Comparison of ENCODE assay signal across 30 cellular contexts in genomic region chr11:134250675-134251074, GRCh38. TPM values are rescaled to one million over a fixed set of nuclear protein-coding genes. Genes with fewer than 3 reads are reported as not detected.
"Had no signal": no experiment of that assay in that cellular context is flagged by ENCODE, and none has a peak within 500 bp of the region (broad histone marks: within the 10 kb centered on the region; RNA-seq: fewer than 3 reads in every experiment).

No MANE protein-coding gene starts in this region.

- H3K4me3 ChIP-seq: SJCRH30, SK-N-MC had no signal

- H3K27ac Mint-ChIP-seq: activated CD4-positive, alpha-beta memory T cell treated with anti-CD3 and anti-CD28 coated beads, Interleukin-2, amount 10 ng/mL, durations not matched to agents 7 days and 5 days; activated naive CD4-positive, alpha-beta T cell treated with anti-CD3 and anti-CD28 coated beads, Interleukin-2, amount 50 U/mL, for 24 hours; activated T-helper 2 cell treated with anti-CD3 and anti-CD28 coated beads, Interferon-gamma antibody, Interleukin-2, Interleukin-4, amounts not matched to agents 10 μg/mL and 5 μg/mL and 100 μg/mL, durations not matched to agents 14 hours and 24 hours and 36 hours had no signal

- H3K27me3 ChIP-seq: brain microvascular endothelial cell, SJCRH30 had no signal

- ATAC-seq: activated CD8-positive, alpha-beta memory T cell treated with anti-CD3 and anti-CD28 coated beads, Interleukin-2, amount 10 ng/mL, durations not matched to agents 7 days and 5 days; Panc1 had no signal

- H3K27me3 Mint-ChIP-seq: activated CD4-positive, alpha-beta memory T cell treated with anti-CD3 and anti-CD28 coated beads, Interleukin-2, amount 10 ng/mL, durations not matched to agents 7 days and 5 days; activated CD8-positive, alpha-beta memory T cell treated with anti-CD3 and anti-CD28 coated beads, Interleukin-2, amount 10 ng/mL, durations not matched to agents 7 days and 5 days; activated naive CD4-positive, alpha-beta T cell treated with anti-CD3 and anti-CD28 coated beads, Interleukin-2, amount 50 U/mL, for 24 hours; central memory CD8-positive, alpha-beta T cell had no signal

- H3K9me3 Mint-ChIP-seq: activated CD4-positive, alpha-beta memory T cell treated with anti-CD3 and anti-CD28 coated beads, Interleukin-2, amount 10 ng/mL, durations not matched to agents 7 days and 5 days; activated naive CD4-positive, alpha-beta T cell treated with anti-CD3 and anti-CD28 coated beads, Interleukin-2, amount 50 U/mL, for 24 hours; activated T-helper 2 cell treated with anti-CD3 and anti-CD28 coated beads, Interferon-gamma antibody, Interleukin-2, Interleukin-4, amounts not matched to agents 10 μg/mL and 5 μg/mL and 100 μg/mL, durations not matched to agents 14 hours and 24 hours and 36 hours; central memory CD8-positive, alpha-beta T cell had no signal

- H3K27ac ChIP-seq: brain microvascular endothelial cell, SJCRH30, SK-N-MC, WERI-Rb-1 had no signal

- H3K9me3 ChIP-seq: SJCRH30 had no signal

- DNase-seq: activated CD4-positive, alpha-beta memory T cell treated with anti-CD3 and anti-CD28 coated beads, Interleukin-2, amount 10 ng/mL, durations not matched to agents 7 days and 5 days; activated CD4-positive, alpha-beta T cell treated with anti-CD3 and anti-CD28 coated beads for 1 hour; activated CD4-positive, alpha-beta T cell treated with anti-CD3 and anti-CD28 coated beads for 48 hours; activated CD4-positive, CD25-positive, alpha-beta regulatory T cell; activated CD8-positive, alpha-beta memory T cell treated with anti-CD3 and anti-CD28 coated beads for 24 hours; activated CD8-positive, alpha-beta memory T cell treated with anti-CD3 and anti-CD28 coated beads, Interleukin-2, amount 10 ng/mL, durations not matched to agents 7 days and 5 days; activated CD8-positive, alpha-beta memory T cell treated with anti-CD3 and anti-CD28 coated beads, Interleukin-2, amount 50 U/mL, for 48 hours; activated gamma-delta T cell; activated naive CD4-positive, alpha-beta T cell treated with Interleukin-2 at 50 U/mL for 16 hours; amniotic stem cell; aorta; brain microvascular endothelial cell; MM.1S; NCI-H1105; NCI-H1417 treated with DMSO at 0.1 percent for 48 hours; NCI-H187 treated with DMSO at 0.1 percent for 48 hours; NCI-H2081; NCI-H345; NCI-H524 treated with DMSO at 0.1 percent for 48 hours; SHP77; SJCRH30; T1000; WERI-Rb-1 had no signal

- H3K4me3 Mint-ChIP-seq: activated CD4-positive, alpha-beta memory T cell treated with anti-CD3 and anti-CD28 coated beads, Interleukin-2, amount 10 ng/mL, durations not matched to agents 7 days and 5 days; activated CD8-positive, alpha-beta memory T cell treated with anti-CD3 and anti-CD28 coated beads, Interleukin-2, amount 10 ng/mL, durations not matched to agents 7 days and 5 days; activated naive CD4-positive, alpha-beta T cell treated with anti-CD3 and anti-CD28 coated beads, Interleukin-2, amount 50 U/mL, for 24 hours; central memory CD8-positive, alpha-beta T cell had no signal

RNA-seq across cellular contexts. Expression of gene GLB1L3, which starts 25.5 kb away (rescaled TPM):
- total RNA-seq: aorta, chondrocyte, RPMI7951, SJCRH30 had no signal
